ENCODE assay signal across 24 cellular contexts in genomic region chr10:95384011-95384704, GRCh38.
DNase-seq lines count a peak whose midpoint lies in the region; ATAC-seq and TF ChIP-seq lines count a peak whose summit lies in the region.
"Had no signal": no experiment of that assay in that cellular context is flagged by ENCODE, and none has a peak within 500 bp of the region (broad histone marks: within the 10 kb centered on the region; RNA-seq: fewer than 3 reads in every experiment).

No MANE protein-coding gene starts in this region.

- H4K8ac ChIP-seq in neuronal stem cell (ENCODE audit: low read depth, low read length): no peak overlapping the region

- no peak overlapping the region for H2BK5ac ChIP-seq in neuronal stem cell (ENCODE audit: low read length)

- no peak overlapping the region for H3K9ac ChIP-seq in neuronal stem cell (ENCODE audit: low read depth, low read length, poor library complexity)
- peak overlapping the region in 1 of 5 donors; percentile 1 for H3K9ac ChIP-seq in subcutaneous abdominal adipose tissue (ENCODE audit: low read length in 5 of 5)
- H3K9ac ChIP-seq: parathyroid adenoma had no signal

- no peaks in the 10 kb centered on the region for H3K79me1 ChIP-seq in neuronal stem cell (ENCODE audit: low read depth, low read length)

- H4K91ac ChIP-seq in neuronal stem cell (ENCODE audit: low read depth, low read length, poor library complexity): no peak overlapping the region

- no peaks in the 10 kb centered on the region for H3K27me3 Mint-ChIP-seq in activated naive CD8-positive, alpha-beta T cell treated with anti-CD3 and anti-CD28 coated beads for 36 hours

- no peak overlapping the region for H2BK15ac ChIP-seq in neuronal stem cell (ENCODE audit: low read length)

- H3K4me2 ChIP-seq in neuronal stem cell (ENCODE audit: insufficient read depth, low read length, poor library complexity, severe bottlenecking): no peak overlapping the region

- H3K4me1 ChIP-seq in left ventricle myocardium inferior (peaks cover 92% of the 10 kb centered on the region), right cardiac atrium (ENCODE audit: control insufficient read depth, insufficient read depth, low read length) (no peaks in the 10 kb centered on the region), neuronal stem cell (ENCODE audit: control insufficient read depth in 2 of 2, insufficient read depth in 1 of 2, low read depth in 1 of 2, low read length in 2 of 2) (no peaks in the 10 kb centered on the region), subcutaneous abdominal adipose tissue (ENCODE audit: control insufficient read depth in 5 of 5, insufficient read depth in 5 of 5, low read length in 5 of 5) (peaks cover 0 to 93% (median 55%) of the 10 kb centered on the region in 5 donors)
- H3K4me1 ChIP-seq: parathyroid adenoma had no signal

- peak overlapping the region; percentile 4 for H3K18ac ChIP-seq in neuronal stem cell (ENCODE audit: low read length)

- no peak overlapping the region for H3K4ac ChIP-seq in neuronal stem cell (ENCODE audit: low read length)

- WGBS in right cardiac atrium: 91% methylated on average over 12 of the region's 12 CpGs
- no CpG with 5 or more reads among the region's 12 CpGs for WGBS in neuronal stem cell (ENCODE audit: extremely low coverage in 2 of 2, insufficient read length in 2 of 2, insufficient replicate concordance in 1 of 2), 2 donors

- no peak overlapping the region for H2AK5ac ChIP-seq in neuronal stem cell (ENCODE audit: low read depth, low read length)

- ATAC-seq in right cardiac atrium: no peak
- ATAC-seq: left cardiac atrium; stimulated activated naive B cell treated with anti-CD40 and anti-IgM and Interleukin-4, amounts not matched to agents 10 μg/mL and 1 μg/mL and 100 μg/mL, for 72 hours had no signal

- H3K4me3 ChIP-seq in left ventricle myocardium inferior (no peak overlapping the region), right cardiac atrium (ENCODE audit: low read length) (no peak overlapping the region), neuronal stem cell (ENCODE audit: low read length in 2 of 2) (no peak overlapping the region), subcutaneous abdominal adipose tissue (ENCODE audit: low read depth in 1 of 5, low read length in 5 of 5) (no peak overlapping the region)
- H3K4me3 ChIP-seq: esophagus squamous epithelium, upper lobe of left lung had no signal

- H3K9me3 ChIP-seq in left ventricle myocardium inferior (replicated peaks) (no peaks in the 10 kb centered on the region), right cardiac atrium (ENCODE audit: control insufficient read depth, low read length) (no peaks in the 10 kb centered on the region), neuronal stem cell (replicated peaks in 1 of 2; ENCODE audit: control insufficient read depth in 2 of 2, insufficient read depth in 1 of 2, low read depth in 1 of 2, low read length in 2 of 2) (no peaks in the 10 kb centered on the region), subcutaneous abdominal adipose tissue (ENCODE audit: control insufficient read depth in 5 of 5, low read length in 5 of 5) (no peaks in the 10 kb centered on the region)
- H3K9me3 ChIP-seq: esophagus squamous epithelium, upper lobe of left lung had no signal

- peaks cover 8% of the 10 kb centered on the region for H3K4me1 Mint-ChIP-seq in activated naive CD8-positive, alpha-beta T cell treated with anti-CD3 and anti-CD28 coated beads for 36 hours

- H3K27ac ChIP-seq in left ventricle myocardium inferior (replicated peaks): peak overlapping the region; percentile 64
- no peak overlapping the region for H3K27ac ChIP-seq in right cardiac atrium (ENCODE audit: low read length)
- no peak overlapping the region for H3K27ac ChIP-seq in neuronal stem cell (replicated peaks; ENCODE audit: low read length)
- peak overlapping the region; percentile 99 for H3K27ac ChIP-seq in subcutaneous abdominal adipose tissue (ENCODE audit: low read depth, low read length)
- H3K27ac ChIP-seq: parathyroid adenoma, RWPE1, upper lobe of left lung had no signal

- H3K14ac ChIP-seq in neuronal stem cell (ENCODE audit: low read length): no peak overlapping the region

- H3K36me3 ChIP-seq in left ventricle myocardium inferior: peaks cover 83% of the 10 kb centered on the region
- no peaks in the 10 kb centered on the region for H3K36me3 ChIP-seq in neuronal stem cell (replicated peaks in 1 of 2; ENCODE audit: control insufficient read depth in 2 of 2, insufficient read depth in 2 of 2, low read length in 2 of 2)
- peaks cover 46 to 68% (median 59%) of the 10 kb centered on the region in 5 donors for H3K36me3 ChIP-seq in subcutaneous abdominal adipose tissue (ENCODE audit: control insufficient read depth in 5 of 5, insufficient read depth in 5 of 5, low read length in 5 of 5)

- H3K27me3 ChIP-seq in left ventricle myocardium inferior (ENCODE audit: low read depth) (no peaks in the 10 kb centered on the region), right cardiac atrium (ENCODE audit: control insufficient read depth, insufficient read depth) (no peaks in the 10 kb centered on the region), neuronal stem cell (ENCODE audit: control insufficient read depth in 3 of 3, insufficient read depth in 3 of 3, low read depth in 1 of 3, low read length in 3 of 3) (no peaks in the 10 kb centered on the region), subcutaneous abdominal adipose tissue (ENCODE audit: control insufficient read depth in 5 of 5, insufficient read depth in 4 of 5, low read length in 5 of 5) (no peaks in the 10 kb centered on the region)
- H3K27me3 ChIP-seq: esophagus squamous epithelium, upper lobe of left lung had no signal

- no peak overlapping the region for H2BK120ac ChIP-seq in neuronal stem cell (ENCODE audit: low read depth, low read length)

- H3K9me3 Mint-ChIP-seq in activated naive CD8-positive, alpha-beta T cell treated with anti-CD3 and anti-CD28 coated beads for 36 hours: no peaks in the 10 kb centered on the region
- H3K9me3 Mint-ChIP-seq: activated T-helper 2 cell treated with anti-CD3 and anti-CD28 coated beads, Interferon-gamma antibody, Interleukin-2, Interleukin-4, amounts not matched to agents 10 μg/mL and 5 μg/mL and 100 μg/mL, durations not matched to agents 14 hours and 24 hours and 36 hours; mesothelial cell of epicardium; natural killer cell treated with Interleukin-12 subunit alpha and Interleukin-12 subunit beta and Interleukin-15 and Interleukin-18, amount 100 ng/mL, for 72 hours; stimulated activated naive B cell treated with anti-CD40 and anti-IgM and Interleukin-4, amounts not matched to agents 10 μg/mL and 1 μg/mL and 100 μg/mL, for 72 hours had no signal

- H3K27ac Mint-ChIP-seq in activated naive CD8-positive, alpha-beta T cell treated with anti-CD3 and anti-CD28 coated beads for 36 hours: no peak overlapping the region
- H3K27ac Mint-ChIP-seq: activated T-helper 2 cell treated with anti-CD3 and anti-CD28 coated beads, Interferon-gamma antibody, Interleukin-2, Interleukin-4, amounts not matched to agents 10 μg/mL and 5 μg/mL and 100 μg/mL, durations not matched to agents 14 hours and 24 hours and 36 hours; mesothelial cell of epicardium; natural killer cell treated with Interleukin-12 subunit alpha and Interleukin-12 subunit beta and Interleukin-15 and Interleukin-18, amount 100 ng/mL, for 72 hours; stimulated activated naive B cell treated with anti-CD40 and anti-IgM and Interleukin-4, amounts not matched to agents 10 μg/mL and 1 μg/mL and 100 μg/mL, for 72 hours had no signal

- H2AFZ ChIP-seq in neuronal stem cell (ENCODE audit: low read length): no peak overlapping the region
- H2AFZ ChIP-seq: parathyroid adenoma had no signal

- DNase-seq in left ventricle myocardium inferior (no peak), right cardiac atrium (no peak), neuronal stem cell (ENCODE audit: low spot score) (no peak), HCEC 1CT (no peak), GF-D8 (lab: John Stamatoyannopoulos, UW) (no peak), NCI-H226 (no peak)
- DNase-seq in activated naive CD8-positive, alpha-beta T cell treated with anti-CD3 and anti-CD28 coated beads for 36 hours: peak; percentile 22
- DNase-seq: anterior cingulate cortex; cerebellar nuclear complex; DND-41; effector memory CD4-positive, alpha-beta T cell; esophagus squamous epithelium; left cardiac atrium; NCI-H1105; NCI-H2081 treated with DMSO at 0.1 percent for 48 hours; NCI-H510A treated with DMSO at 0.1 percent for 48 hours; stimulated activated naive B cell treated with anti-CD40 and anti-IgM and Interleukin-4, amounts not matched to agents 10 μg/mL and 1 μg/mL and 100 μg/mL, for 72 hours; upper lobe of left lung had no signal

- H3K4me3 Mint-ChIP-seq in activated naive CD8-positive, alpha-beta T cell treated with anti-CD3 and anti-CD28 coated beads for 36 hours: no peak overlapping the region
- H3K4me3 Mint-ChIP-seq: mesothelial cell of epicardium; natural killer cell treated with Interleukin-12 subunit alpha and Interleukin-12 subunit beta and Interleukin-15 and Interleukin-18, amount 100 ng/mL, for 72 hours; stimulated activated naive B cell treated with anti-CD40 and anti-IgM and Interleukin-4, amounts not matched to agents 10 μg/mL and 1 μg/mL and 100 μg/mL, for 72 hours had no signal

- no peak for TF ChIP-seq CTCF in left ventricle myocardium inferior (IDR thresholded peaks at IDR 0.05; ENCODE audit: borderline replicate concordance)

- intact Hi-C loops in left ventricle myocardium inferior (cut with micrococcal nuclease): no loop called here
- intact Hi-C loops in right cardiac atrium (cut with DNase I): no loop called here

- no peak overlapping the region for H2BK12ac ChIP-seq in neuronal stem cell (ENCODE audit: low read length)

- H3K36me3 Mint-ChIP-seq in activated naive CD8-positive, alpha-beta T cell treated with anti-CD3 and anti-CD28 coated beads for 36 hours: no peaks in the 10 kb centered on the region
- H3K36me3 Mint-ChIP-seq: mesothelial cell of epicardium; natural killer cell treated with Interleukin-12 subunit alpha and Interleukin-12 subunit beta and Interleukin-15 and Interleukin-18, amount 100 ng/mL, for 72 hours; stimulated activated naive B cell treated with anti-CD40 and anti-IgM and Interleukin-4, amounts not matched to agents 10 μg/mL and 1 μg/mL and 100 μg/mL, for 72 hours had no signal

- no peak overlapping the region for H3K23ac ChIP-seq in neuronal stem cell (ENCODE audit: low read depth, low read length, poor library complexity)

Comparison
In these comparisons a context has a peak if more than half of its experiments do, and no peak if none do; other contexts are left out.
1. H3K27ac ChIP-seq: peak in left ventricle myocardium inferior (single experiment) and subcutaneous abdominal adipose tissue (single experiment); none in right cardiac atrium (single experiment) and neuronal stem cell (single experiment).